Comparison of ENCODE assay signal across 16 cellular contexts in the genomic region with DNA sequence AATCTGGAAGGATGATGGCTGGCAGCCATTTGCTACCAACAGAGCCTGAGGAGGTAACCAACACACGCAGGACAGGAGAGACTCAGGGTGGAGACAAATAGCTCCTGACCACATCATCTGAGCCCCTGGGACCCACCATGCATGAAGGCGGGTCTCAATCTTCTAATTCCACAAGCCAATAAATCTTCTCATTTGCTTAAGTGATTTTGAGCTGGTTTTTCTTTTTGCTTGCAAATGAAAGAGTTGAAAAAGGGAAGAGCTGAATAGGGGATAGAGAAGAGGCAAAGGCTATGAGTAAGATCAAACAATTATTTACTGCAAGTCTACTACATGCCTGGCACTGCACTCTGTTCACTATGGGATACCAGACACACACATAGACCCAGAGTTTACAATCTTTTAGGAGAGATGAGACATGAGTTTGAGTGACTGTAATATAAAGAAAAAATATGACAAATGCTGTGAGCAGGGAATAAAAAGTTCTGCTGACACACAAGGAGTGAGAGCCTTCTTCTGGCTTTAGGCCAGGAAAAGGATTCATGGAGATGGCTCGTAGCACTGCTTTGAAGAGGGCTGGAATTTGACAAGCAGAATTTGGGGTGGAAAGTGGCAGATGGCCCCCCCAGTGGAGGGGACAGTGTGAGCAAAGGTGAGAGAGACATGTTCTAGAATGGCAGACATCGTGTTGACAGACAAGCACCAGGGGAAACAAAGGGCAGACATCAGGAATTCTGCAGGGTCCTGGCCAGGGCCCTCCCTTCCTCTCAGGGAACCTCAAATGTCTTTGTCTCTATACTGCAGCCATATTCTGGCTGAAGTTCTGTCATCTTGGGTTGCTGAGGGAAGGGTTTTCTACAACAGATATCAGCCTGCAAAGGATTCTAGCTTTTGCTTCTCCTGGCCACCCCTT.
DNase-seq lines count a peak whose midpoint lies in the region; ATAC-seq, FAIRE-seq and TF ChIP-seq lines count a peak whose summit lies in the region.
"Had no signal": no experiment of that assay in that cellular context is flagged by ENCODE, and none has a peak within 500 bp of the region (broad histone marks: within the 10 kb centered on the region; RNA-seq: fewer than 3 reads in every experiment).

No MANE protein-coding gene starts in this region.

- POLR2A ChIA-PET in H1 (lab: Charles Lee; ENCODE audit: partially characterized antibody): interaction anchor here (1.1 to 1.4 kb wide), 3 partner anchors 9 to 73 kb away, joined by 3 read pairs; no protein-coding TSS in a partner anchor

- H3K36me3 Mint-ChIP-seq in natural killer cell treated with Interleukin-12 subunit alpha and Interleukin-12 subunit beta and Interleukin-15 and Interleukin-18, amount 100 ng/mL, for 72 hours: no peaks in the 10 kb centered on the region

- H4K5ac ChIP-seq in H1 (ENCODE audit: insufficient read length, low read depth, low read length): no peak overlapping the region

- H4K20me1 ChIP-seq in BLaER1 treated with 17β-estradiol and CSF1 and Interleukin-3, amounts not matched to agents 10 nM and 100 nM: no peaks in the 10 kb centered on the region
- no peaks in the 10 kb centered on the region for H4K20me1 ChIP-seq in H1 (replicated peaks in 1 of 2; ENCODE audit: control insufficient read depth in 1 of 2, insufficient read depth in 2 of 2, low read length in 2 of 2)

- H3K9me3 Mint-ChIP-seq in natural killer cell treated with Interleukin-12 subunit alpha and Interleukin-12 subunit beta and Interleukin-15 and Interleukin-18, amount 100 ng/mL, for 72 hours: no peaks in the 10 kb centered on the region

- no peak for TF ChIP-seq EP300 in H1 (IDR thresholded peaks at IDR 0.05; ENCODE audit: borderline replicate concordance in 1 of 2, low read depth in 2 of 2, low read length in 2 of 2)

- TF ChIP-seq POLR2A in H1 (IDR thresholded peaks at IDR 0.05; ENCODE audit: control extremely low read depth in 1 of 2, low read depth in 2 of 2, low read length in 2 of 2): no peak

- H3K79me1 ChIP-seq in H1 (ENCODE audit: low read depth, low read length): no peaks in the 10 kb centered on the region
- no peaks in the 10 kb centered on the region for H3K79me1 ChIP-seq in mesenchymal stem cell (replicated peaks; ENCODE audit: low read length, poor library complexity, severe bottlenecking)

- H3K79me2 ChIP-seq in H1 (ENCODE audit: control insufficient read depth in 1 of 2, insufficient read depth in 2 of 2, low read length in 2 of 2): no peaks in the 10 kb centered on the region

- H2BK120ac ChIP-seq in H1 (replicated peaks; ENCODE audit: low read depth, low read length): no peak overlapping the region
- peak overlapping the region; percentile 8 for H2BK120ac ChIP-seq in mesenchymal stem cell (ENCODE audit: low read depth, low read length)

- 0 out of 2 replicates have a peak overlapping the region, but pooled peaks have one; percentile 17 for H2BK20ac ChIP-seq in H1 (ENCODE audit: low read length)

- no peak overlapping the region for H3K9ac ChIP-seq in BLaER1 treated with 17β-estradiol and CSF1 and Interleukin-3, amounts not matched to agents 10 nM and 100 nM
- H3K9ac ChIP-seq in HUES64 (ENCODE audit: low read depth, low read length) (no peak overlapping the region), H1 (replicated peaks in 1 of 4; ENCODE audit: extremely low read depth in 1 of 4, low read depth in 3 of 4, low read length in 3 of 4) (peak overlapping the region in 1 of 4 experiments; percentile 3; a peak in 1 of 7 replicates), mesenchymal stem cell (ENCODE audit: low read length) (no peak overlapping the region)

- H3K4me1 Mint-ChIP-seq in natural killer cell treated with Interleukin-12 subunit alpha and Interleukin-12 subunit beta and Interleukin-15 and Interleukin-18, amount 100 ng/mL, for 72 hours (ENCODE audit: low read depth in 2 of 2): no peaks in the 10 kb centered on the region
- H3K4me1 Mint-ChIP-seq: activated naive CD8-positive, alpha-beta T cell treated with anti-CD3 and anti-CD28 coated beads, Interleukin-2, amount 50 U/mL, for 24 hours had no signal

- H4K8ac ChIP-seq in H1 (ENCODE audit: extremely low read depth, insufficient read depth, low read length): no peak overlapping the region
- no peak overlapping the region for H4K8ac ChIP-seq in mesenchymal stem cell (ENCODE audit: low read length)

- no peak for ATAC-seq in HG02852 (IDR thresholded peaks at IDR 0.05; ENCODE audit: unreplicated experiment)
- ATAC-seq in natural killer cell treated with Interleukin-12 subunit alpha and Interleukin-12 subunit beta and Interleukin-15 and Interleukin-18, amount 100 ng/mL, for 72 hours: no peak
- ATAC-seq: activated naive CD8-positive, alpha-beta T cell treated with anti-CD3 and anti-CD28 coated beads, Interleukin-2, amount 50 U/mL, for 24 hours; left lobe of liver had no signal

- H3K18ac ChIP-seq in H1 (ENCODE audit: extremely low read depth, low read length): no peak overlapping the region
- peak overlapping the region; percentile 25 to 44 for H3K18ac ChIP-seq in mesenchymal stem cell (ENCODE audit: low read depth in 1 of 2, low read length in 2 of 2)

- 82% methylated on average over 4 of the region's 4 CpGs for WGBS in HUES64
- 86% methylated on average over 4 of the region's 4 CpGs; no CpG with 5 or more reads in 1 of the 2 experiments for WGBS in H1 (ENCODE audit: extremely low coverage in 1 of 2, insufficient coverage in 1 of 2, insufficient read length in 1 of 2, insufficient replicate concordance in 2 of 2, low coverage in 1 of 2, low lambda C conversion rate in 2 of 2, missing lambda C conversion rate in 1 of 2), 2 experiments
- WGBS in mesenchymal stem cell: 83% methylated on average over 4 of the region's 4 CpGs

- DNase-seq in H1 (ENCODE audit: low read depth in 1 of 2, low spot score in 2 of 2): no peak
- DNase-seq in mesenchymal stem cell: peak; percentile 45
- DNase-seq in foreskin melanocyte: no peak
- DNase-seq in DMS 273 (lab: John Stamatoyannopoulos, UW; ENCODE audit: unreplicated experiment): no peak
- no peak for DNase-seq in natural killer cell treated with Interleukin-12 subunit alpha and Interleukin-12 subunit beta and Interleukin-15 and Interleukin-18, amount 100 ng/mL, for 72 hours (ENCODE audit: low spot score)
- DNase-seq: activated CD4-positive, CD25-positive, alpha-beta regulatory T cell; activated naive CD8-positive, alpha-beta T cell treated with anti-CD3 and anti-CD28 coated beads, Interleukin-2, amount 50 U/mL, for 24 hours; effector memory CD4-positive, alpha-beta T cell; GOT3; NCI-H1417; T-helper 2 cell had no signal

- H3K36me3 ChIP-seq in BLaER1 treated with 17β-estradiol and CSF1 and Interleukin-3, amounts not matched to agents 10 nM and 100 nM: no peaks in the 10 kb centered on the region
- H3K36me3 ChIP-seq in HUES64 (ENCODE audit: insufficient read depth, low read length) (no peaks in the 10 kb centered on the region), H1 (ENCODE audit: control insufficient read depth in 2 of 4, insufficient read depth in 4 of 4, low read length in 3 of 4) (no peaks in the 10 kb centered on the region), mesenchymal stem cell (ENCODE audit: control insufficient read depth in 1 of 2, insufficient read depth in 2 of 2, low read depth in 1 of 2, low read length in 2 of 2) (no peaks in the 10 kb centered on the region)

- H3K23ac ChIP-seq in H1 (ENCODE audit: insufficient read length) (no peak overlapping the region), mesenchymal stem cell (ENCODE audit: low read length in 2 of 2) (no peak overlapping the region)

- H2BK15ac ChIP-seq in H1 (ENCODE audit: low read length) (no peak overlapping the region), mesenchymal stem cell (ENCODE audit: low read depth, poor library complexity, severe bottlenecking) (no peak overlapping the region)

- H3K27ac ChIP-seq in BLaER1 treated with 17β-estradiol and CSF1 and Interleukin-3, amounts not matched to agents 10 nM and 100 nM: no peak overlapping the region
- peak overlapping the region; percentile 22; the same call in 1 of the 2 replicates for H3K27ac ChIP-seq in HUES64 (ENCODE audit: low read depth, low read length)
- peak overlapping the region; percentile 25; the same call in 1 of the 2 replicates for H3K27ac ChIP-seq in H1 (ENCODE audit: low read depth, low read length)
- H3K27ac ChIP-seq in mesenchymal stem cell (ENCODE audit: low read length, poor library complexity, severe bottlenecking): no peak overlapping the region

- H3K4ac ChIP-seq in H1 (replicated peaks; ENCODE audit: insufficient read length, low read depth, low read length): no peak overlapping the region
- peak overlapping the region in 1 of 2 experiments; percentile 47 for H3K4ac ChIP-seq in mesenchymal stem cell (ENCODE audit: low read depth in 1 of 2, low read length in 2 of 2)

- no peak overlapping the region for H3K4me3 Mint-ChIP-seq in natural killer cell treated with Interleukin-12 subunit alpha and Interleukin-12 subunit beta and Interleukin-15 and Interleukin-18, amount 100 ng/mL, for 72 hours
- H3K4me3 Mint-ChIP-seq: activated naive CD8-positive, alpha-beta T cell treated with anti-CD3 and anti-CD28 coated beads, Interleukin-2, amount 50 U/mL, for 24 hours had no signal

- H3K56ac ChIP-seq in H1 (replicated peaks; ENCODE audit: insufficient read length, low read depth, low read length): no peak overlapping the region

- TF ChIP-seq CTCF in H1 (IDR thresholded peaks at IDR 0.05; ENCODE audit: control extremely low read depth in 1 of 3, insufficient read depth in 1 of 3, low read depth in 1 of 3, low read length in 3 of 3): no peak

- H2AFZ ChIP-seq in H1 (ENCODE audit: low read length) (0 out of 2 replicates have a peak overlapping the region, but pooled peaks have one; percentile 64), mesenchymal stem cell (ENCODE audit: low read depth, low read length) (peak overlapping the region; percentile 23)

- H3K4me3 ChIP-seq in BLaER1 treated with 17β-estradiol and CSF1 and Interleukin-3, amounts not matched to agents 10 nM and 100 nM: no peak overlapping the region
- H3K4me3 ChIP-seq in HUES64 (ENCODE audit: low read length) (no peak overlapping the region), H1 (ENCODE audit: extremely low read depth in 1 of 4, insufficient read depth in 2 of 4, low read depth in 3 of 4, low read length in 4 of 4) (no peak overlapping the region), mesenchymal stem cell (ENCODE audit: insufficient read depth in 1 of 2, low read depth in 1 of 2, low read length in 2 of 2) (no peak overlapping the region)
- H3K4me3 ChIP-seq: smooth muscle cell had no signal

- H3K27me3 ChIP-seq in BLaER1 treated with 17β-estradiol and CSF1 and Interleukin-3, amounts not matched to agents 10 nM and 100 nM: no peaks in the 10 kb centered on the region
- H3K27me3 ChIP-seq in HUES64 (ENCODE audit: insufficient read depth, low read length): no peaks in the 10 kb centered on the region
- H3K27me3 ChIP-seq in H1 (replicated peaks in 1 of 4; ENCODE audit: control insufficient read depth in 3 of 4, extremely low read depth in 1 of 4, insufficient read depth in 3 of 4, low read length in 3 of 4): no peaks in the 10 kb centered on the region
- peaks cover 0 to 13% of the 10 kb centered on the region in 2 experiments for H3K27me3 ChIP-seq in mesenchymal stem cell (ENCODE audit: control insufficient read depth in 1 of 2, insufficient read depth in 1 of 2, low read length in 2 of 2)

- H2BK12ac ChIP-seq in H1 (ENCODE audit: low read depth, low read length): peak overlapping the region; percentile 54; the same call in 1 of the 2 replicates
- peak overlapping the region; percentile 21 to 40 for H2BK12ac ChIP-seq in mesenchymal stem cell (ENCODE audit: low read length in 2 of 2)

- CTCF ChIA-PET in H1 (lab: Charles Lee; ENCODE audit: partially characterized antibody): interaction anchor here (0.9 to 3.0 kb wide), 9 partner anchors 8 to 1599 kb away, joined by 3 to 17 read pairs (median 5); no protein-coding TSS in a partner anchor

- peak overlapping the region in 9 of 11 experiments; percentile 30 to 81 (median 68); a peak in 15 of 22 replicates for H3K4me2 ChIP-seq in BLaER1 treated with 17β-estradiol and CSF1 and Interleukin-3, amounts not matched to agents 10 nM and 100 nM
- H3K4me2 ChIP-seq in H1 (ENCODE audit: insufficient read depth in 1 of 2, low read depth in 2 of 2, low read length in 2 of 2) (peak overlapping the region in 1 of 2 experiments; percentile 31; a peak in 1 of 4 replicates), mesenchymal stem cell (ENCODE audit: low read length, poor library complexity, severe bottlenecking) (no peak overlapping the region)
- H3K4me2 ChIP-seq: smooth muscle cell had no signal

- H2AK5ac ChIP-seq in H1 (ENCODE audit: low read depth, low read length) (no peak overlapping the region), mesenchymal stem cell (ENCODE audit: low read length, severe bottlenecking) (no peak overlapping the region)

- H3K9me3 ChIP-seq in BLaER1 treated with 17β-estradiol and CSF1 and Interleukin-3, amounts not matched to agents 10 nM and 100 nM (replicated peaks in 1 of 11): 0 out of 22 replicates have a peak, but pooled peaks cover 0 to 3% (median 0%) of the 10 kb centered on the region in 11 experiments
- H3K9me3 ChIP-seq in HUES64 (ENCODE audit: insufficient read depth, low read depth, low read length): no peaks in the 10 kb centered on the region
- H3K9me3 ChIP-seq in H1 (ENCODE audit: insufficient read depth in 2 of 2, low read depth in 1 of 2, low read length in 1 of 2): no peaks in the 10 kb centered on the region
- no peaks in the 10 kb centered on the region for H3K9me3 ChIP-seq in mesenchymal stem cell (ENCODE audit: control insufficient read depth, low read length)

- no peak overlapping the region for H2BK5ac ChIP-seq in H1 (ENCODE audit: low read depth, low read length)
- no peak overlapping the region for H2BK5ac ChIP-seq in mesenchymal stem cell (ENCODE audit: low read depth, low read length, poor library complexity, severe bottlenecking)

- no peak overlapping the region for H3K27ac Mint-ChIP-seq in natural killer cell treated with Interleukin-12 subunit alpha and Interleukin-12 subunit beta and Interleukin-15 and Interleukin-18, amount 100 ng/mL, for 72 hours
- H3K27ac Mint-ChIP-seq: activated naive CD8-positive, alpha-beta T cell treated with anti-CD3 and anti-CD28 coated beads, Interleukin-2, amount 50 U/mL, for 24 hours had no signal

- H3K23me2 ChIP-seq in H1 (ENCODE audit: low read depth, low read length): peaks cover 2% of the 10 kb centered on the region; the same call in 1 of the 2 replicates

- no peak overlapping the region for H3K14ac ChIP-seq in H1 (ENCODE audit: insufficient read length)
- H3K14ac ChIP-seq in mesenchymal stem cell (ENCODE audit: low read length in 2 of 2): no peak overlapping the region

- H4K91ac ChIP-seq in H1 (replicated peaks; ENCODE audit: insufficient read length, low read length) (no peak overlapping the region), mesenchymal stem cell (ENCODE audit: low read length) (no peak overlapping the region)

- no peak for TF ChIP-seq RAD21 in H1 (IDR thresholded peaks at IDR 0.05 in 1 of 2, conservative IDR thresholded peaks at IDR 0.05 in 1 of 2; ENCODE audit: low read depth in 2 of 2, low read length in 2 of 2)

- H3K27me3 Mint-ChIP-seq in natural killer cell treated with Interleukin-12 subunit alpha and Interleukin-12 subunit beta and Interleukin-15 and Interleukin-18, amount 100 ng/mL, for 72 hours: no peaks in the 10 kb centered on the region
- H3K27me3 Mint-ChIP-seq: activated naive CD8-positive, alpha-beta T cell treated with anti-CD3 and anti-CD28 coated beads, Interleukin-2, amount 50 U/mL, for 24 hours had no signal

- FAIRE-seq in H1 (lab: Jason Lieb, UNC): no peak

- peaks cover 0 to 46% (median 34%) of the 10 kb centered on the region in 10 experiments; a peak in 17 of 20 replicates for H3K4me1 ChIP-seq in BLaER1 treated with 17β-estradiol and CSF1 and Interleukin-3, amounts not matched to agents 10 nM and 100 nM
- H3K4me1 ChIP-seq in HUES64 (ENCODE audit: insufficient read depth, low read length): peaks cover 36% of the 10 kb centered on the region
- peaks cover 13 to 28% (median 21%) of the 10 kb centered on the region in 4 experiments for H3K4me1 ChIP-seq in H1 (replicated peaks in 1 of 4; ENCODE audit: control insufficient read depth in 3 of 4, insufficient read depth in 4 of 4, low read length in 3 of 4)
- no peaks in the 10 kb centered on the region for H3K4me1 ChIP-seq in mesenchymal stem cell (ENCODE audit: control insufficient read depth, insufficient read depth, low read depth, low read length)

Comparison
In these comparisons a context has a peak if more than half of its experiments do, and no peak if none do; other contexts are left out.
1. H3K27ac ChIP-seq: peak in HUES64 (single experiment) and H1 (single experiment); none in BLaER1 treated with 17β-estradiol and CSF1 and Interleukin-3, amounts not matched to agents 10 nM and 100 nM (0 of 11) and mesenchymal stem cell (single experiment).